ENCODE assay signal across 1 cellular context in genomic region chr21:41562101-41563000, GRCh38.
TF ChIP-seq lines count a peak whose summit lies in the region.

No MANE protein-coding gene starts in this region.

TF ChIP-seq in K562, 482 proteins besides CTCF, POLR2A, EP300 and RAD21 (continued from another document):
- no peak for TF ChIP-seq ZMIZ1 (IDR thresholded peaks at IDR 0.05; ENCODE audit: low read depth in 2 of 2, low read length in 2 of 2)
- no peak for TF ChIP-seq ZNF79 (CRISPR knock-in tag; IDR thresholded peaks at IDR 0.05; ENCODE audit: low read depth)
- no peak for TF ChIP-seq DPF2 (IDR thresholded peaks at IDR 0.05)
- TF ChIP-seq FOXJ2 (tag; IDR thresholded peaks at IDR 0.05) = no peak
- TF ChIP-seq XRCC3 (IDR thresholded peaks at IDR 0.05) = no peak
